Comparison of ENCODE assay signal across 15 cellular contexts in genomic region chr18:10023853-10024638, GRCh38.
DNase-seq lines count a peak whose midpoint lies in the region; ATAC-seq, FAIRE-seq and TF ChIP-seq lines count a peak whose summit lies in the region.
"Had no signal": no experiment of that assay in that cellular context is flagged by ENCODE, and none has a peak within 500 bp of the region (broad histone marks: within the 10 kb centered on the region; RNA-seq: fewer than 3 reads in every experiment).

No MANE protein-coding gene starts in this region.

- H4K20me1 ChIP-seq in HepG2 (ENCODE audit: insufficient read depth, low read length): no peaks in the 10 kb centered on the region

- peaks cover 0 to 3% (median 2%) of the 10 kb centered on the region in 7 donors for H3K9me3 Mint-ChIP-seq in CD14-positive monocyte
- H3K9me3 Mint-ChIP-seq in activated T-helper 17 cell treated with anti-CD3 and anti-CD28 coated beads, Interleukin-2, amount 50 U/mL, for 72 hours: no peaks in the 10 kb centered on the region
- H3K9me3 Mint-ChIP-seq: HFFc6, memory B cell had no signal

- H3K4me3 ChIP-seq in HepG2 (replicated peaks in 1 of 3; ENCODE audit: insufficient read depth in 1 of 3, low read depth in 2 of 3, low read length in 3 of 3): no peak overlapping the region
- H3K4me3 ChIP-seq: dorsolateral prefrontal cortex, SK-N-MC, skin epidermis had no signal

- H3K9me3 ChIP-seq in HepG2 (ENCODE audit: low read length): no peaks in the 10 kb centered on the region

- no peak for TF ChIP-seq EP300 in HepG2 (IDR thresholded peaks at IDR 0.05; ENCODE audit: low read depth in 2 of 2, low read length in 2 of 2)
- no peak for TF ChIP-seq EP300 in HepG2 (CRISPR knock-in tag; IDR thresholded peaks at IDR 0.05; ENCODE audit: borderline replicate concordance)

- no peak for TF ChIP-seq RAD21 in HepG2 (CRISPR knock-in tag; IDR thresholded peaks at IDR 0.05)

- no peak for FAIRE-seq in HepG2 (lab: Jason Lieb, UNC)

- intact Hi-C loops in CD14-positive monocyte (cut with micrococcal nuclease): no loop called here
- intact Hi-C loops in HepG2 (cut with micrococcal nuclease; ENCODE audit: unreplicated experiment): no loop called here

- H3K27me3 ChIP-seq in HepG2 (ENCODE audit: control insufficient read depth in 1 of 2, insufficient read depth in 2 of 2, low read length in 2 of 2): peaks cover 0 to 10% of the 10 kb centered on the region in 2 experiments; a peak in 1 of 5 replicates
- H3K27me3 ChIP-seq: dorsolateral prefrontal cortex had no signal

- H3K27ac ChIP-seq in HepG2 (ENCODE audit: extremely low read length, insufficient read depth, low read length): no peak overlapping the region
- H3K27ac ChIP-seq: dorsolateral prefrontal cortex, SK-N-MC, skin epidermis, WERI-Rb-1 had no signal

- no peak overlapping the region for H2AFZ ChIP-seq in HepG2 (ENCODE audit: low read length)

- peaks cover 59% of the 10 kb centered on the region for H3K4me1 Mint-ChIP-seq in CD14-positive monocyte
- H3K4me1 Mint-ChIP-seq in activated T-helper 17 cell treated with anti-CD3 and anti-CD28 coated beads, Interleukin-2, amount 50 U/mL, for 72 hours: no peaks in the 10 kb centered on the region
- H3K4me1 Mint-ChIP-seq: memory B cell had no signal

- no peak overlapping the region for H3K9ac ChIP-seq in HepG2 (ENCODE audit: insufficient read depth, low read depth, low read length)

- ATAC-seq in HepG2 (no peak), HG02884 (IDR thresholded peaks at IDR 0.05; ENCODE audit: unreplicated experiment) (no peak), HG02973 (IDR thresholded peaks at IDR 0.05; ENCODE audit: unreplicated experiment) (no peak), HG03460 (IDR thresholded peaks at IDR 0.05; ENCODE audit: unreplicated experiment) (no peak)
- no peak for ATAC-seq in activated T-helper 17 cell treated with anti-CD3 and anti-CD28 coated beads, Interleukin-2, amount 50 U/mL, for 72 hours (replicated peaks)

- no peak overlapping the region for H3K4me3 Mint-ChIP-seq in CD14-positive monocyte
- no peak overlapping the region for H3K4me3 Mint-ChIP-seq in activated T-helper 17 cell treated with anti-CD3 and anti-CD28 coated beads, Interleukin-2, amount 50 U/mL, for 72 hours
- H3K4me3 Mint-ChIP-seq: HFFc6, memory B cell had no signal

- peaks cover 0 to 2% (median 0%) of the 10 kb centered on the region in 3 donors for H3K27me3 Mint-ChIP-seq in CD14-positive monocyte (ENCODE audit: low read depth in 3 of 3)
- peaks cover 13% of the 10 kb centered on the region for H3K27me3 Mint-ChIP-seq in activated T-helper 17 cell treated with anti-CD3 and anti-CD28 coated beads, Interleukin-2, amount 50 U/mL, for 72 hours

- peaks cover 0 to 3% of the 10 kb centered on the region in 2 donors for H3K36me3 Mint-ChIP-seq in CD14-positive monocyte
- no peaks in the 10 kb centered on the region for H3K36me3 Mint-ChIP-seq in activated T-helper 17 cell treated with anti-CD3 and anti-CD28 coated beads, Interleukin-2, amount 50 U/mL, for 72 hours (ENCODE audit: low read depth)
- H3K36me3 Mint-ChIP-seq: memory B cell had no signal

- DNase-seq in CD14-positive monocyte (ENCODE audit: low spot score): no peak
- DNase-seq in NCI-H1092 treated with DMSO at 0.1 percent for 48 hours (lab: John Stamatoyannopoulos, UW): peak; percentile 92
- peak; percentile 100 for DNase-seq in NCI-H69 (lab: John Stamatoyannopoulos, UW)
- DNase-seq in HepG2 (ENCODE audit: low spot score): no peak
- DNase-seq: Calu3, dorsolateral prefrontal cortex, HFFc6, WERI-Rb-1 had no signal

- H3K79me2 ChIP-seq in HepG2 (ENCODE audit: insufficient read depth, low read length): no peaks in the 10 kb centered on the region

- H3K4me2 ChIP-seq in HepG2 (ENCODE audit: low read depth, low read length): no peak overlapping the region

- 26% methylated on average over 10 of the region's 10 CpGs for WGBS in HepG2 (ENCODE audit: low lambda C conversion rate)

- no peaks in the 10 kb centered on the region for H3K4me1 ChIP-seq in HepG2 (ENCODE audit: insufficient read depth, low read length)

- no peak for TF ChIP-seq CTCF in CD14-positive monocyte (IDR thresholded peaks at IDR 0.05)
- no peak for TF ChIP-seq CTCF in HepG2 (CRISPR knock-in tag; IDR thresholded peaks at IDR 0.05)

- POLR2A ChIA-PET in HepG2 (lab: Yijun Ruan, JAX): no interaction called here

- BruUV-seq in HepG2 (replicated peaks; lab: Mats Ljungman, UMichigan): no TSS peak

- no peak for TF ChIP-seq POLR2A in HepG2 (IDR thresholded peaks at IDR 0.05; ENCODE audit: insufficient read depth in 1 of 2, low read depth in 2 of 2, low read length in 2 of 2)

- no peaks in the 10 kb centered on the region for H3K36me3 ChIP-seq in HepG2 (replicated peaks in 1 of 2; ENCODE audit: control insufficient read depth in 1 of 2, insufficient read depth in 2 of 2, low read length in 2 of 2)
- H3K36me3 ChIP-seq: WERI-Rb-1 had no signal

- peak overlapping the region; percentile 70 to 88 (median 84) for H3K27ac Mint-ChIP-seq in CD14-positive monocyte
- no peak overlapping the region for H3K27ac Mint-ChIP-seq in activated T-helper 17 cell treated with anti-CD3 and anti-CD28 coated beads, Interleukin-2, amount 50 U/mL, for 72 hours
- H3K27ac Mint-ChIP-seq: HFFc6, memory B cell had no signal

- CTCF ChIA-PET in HepG2 (lab: Yijun Ruan, JAX; ENCODE audit: low intra/inter-chr PET ratio, low total read pairs): no interaction called here

- in situ Hi-C loops in HepG2 (cut with HindIII; ENCODE audit: extremely low pct_ligation_motif_present, low pct_unique_long_range_greater_than_20kb): no loop called here

TF ChIP-seq in HepG2, 621 proteins besides CTCF, POLR2A, EP300 and RAD21:
- TF ChIP-seq TEF (CRISPR knock-in tag; IDR thresholded peaks at IDR 0.05) (0 out of 2 replicates have a peak, but pooled peaks have one; percentile 40), MED8 (CRISPR knock-in tag; IDR thresholded peaks at IDR 0.05; ENCODE audit: insufficient replicate concordance) (no peak), PCBP2 (optimal IDR thresholded peaks at IDR 0.05; ENCODE audit: low read depth, low read length, poor library complexity, severe bottlenecking) (no peak)

Comparison
In these comparisons a context has a peak if more than half of its experiments do, and no peak if none do; other contexts are left out.
1. DNase-seq: peak in NCI-H1092 treated with DMSO at 0.1 percent for 48 hours (single experiment) and NCI-H69 (single experiment); none in CD14-positive monocyte (single experiment) and HepG2 (single experiment).